Comparison of ENCODE assay signal across 17 cellular contexts in the genomic region with DNA sequence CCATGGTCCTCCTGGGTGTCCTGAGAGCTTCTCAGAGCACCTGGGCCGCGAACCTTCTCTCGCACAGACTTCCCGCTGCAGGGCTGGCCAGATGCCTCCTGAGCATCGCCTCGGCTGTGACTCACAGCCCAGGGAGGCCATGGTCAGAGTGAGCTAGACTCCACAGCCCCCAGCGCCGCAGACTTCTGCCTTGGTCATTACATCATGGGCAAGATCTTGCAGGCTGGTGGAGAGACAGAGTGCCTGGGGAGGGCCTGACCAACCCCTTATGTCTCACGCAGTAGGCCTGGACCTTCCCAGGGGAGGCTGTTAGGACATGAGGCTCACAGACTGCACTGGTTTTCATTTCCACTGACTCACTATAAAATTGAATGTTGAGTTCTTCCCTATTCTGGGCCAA. TPM values are rescaled to one million over a fixed set of nuclear protein-coding genes. Genes with fewer than 3 reads are reported as not detected.
DNase-seq lines count a peak whose midpoint lies in the region; ATAC-seq and TF ChIP-seq lines count a peak whose summit lies in the region.
"Had no signal": no experiment of that assay in that cellular context is flagged by ENCODE, and none has a peak within 500 bp of the region (broad histone marks: within the 10 kb centered on the region; RNA-seq: fewer than 3 reads in every experiment).

No MANE protein-coding gene starts in this region.

- H3K9ac ChIP-seq in IMR-90 (ENCODE audit: low read depth, low read length), result no peak overlapping the region
- H3K9ac ChIP-seq: SK-N-SH had no signal

- H3K23ac ChIP-seq in IMR-90 (ENCODE audit: low read depth, low read length), result 0 out of 2 replicates have a peak overlapping the region, but pooled peaks have one; percentile 39

- BruUV-seq in IMR-90 (replicated peaks; lab: Mats Ljungman, UMichigan), result no TSS peak

- H3K4me2 ChIP-seq in IMR-90 (ENCODE audit: low read depth, low read length), result no peak overlapping the region
- H3K4me2 ChIP-seq: PC-9, SK-N-SH had no signal

- no peak overlapping the region for H4K8ac ChIP-seq in IMR-90 (ENCODE audit: low read depth in 2 of 2, low read length in 2 of 2)

- peak overlapping the region; percentile 37 for H2AK9ac ChIP-seq in IMR-90 (replicated peaks; ENCODE audit: low read depth, low read length, poor library complexity)

- no peak for TF ChIP-seq CTCF in IMR-90 (conservative IDR thresholded peaks at IDR 0.05; ENCODE audit: low read depth, low read length)
- no peak for TF ChIP-seq CTCF in tibial artery (IDR thresholded peaks at IDR 0.05)

- no peak for TF ChIP-seq RAD21 in IMR-90 (IDR thresholded peaks at IDR 0.05; ENCODE audit: low read length)

- H4K5ac ChIP-seq in IMR-90 (ENCODE audit: low read depth, low read length), result no peak overlapping the region

- H3K27me3 ChIP-seq in IMR-90 (ENCODE audit: control insufficient read depth, insufficient read depth, low read length), result no peaks in the 10 kb centered on the region
- no peaks in the 10 kb centered on the region for H3K27me3 ChIP-seq in tibial artery
- no peaks in the 10 kb centered on the region for H3K27me3 ChIP-seq in H7 (ENCODE audit: control insufficient read depth, insufficient read depth, low read length)

- POLR2A ChIA-PET in IMR-90 (lab: Charles Lee; ENCODE audit: unreplicated experiment), result no interaction called here

- H3K9me3 ChIP-seq in IMR-90 (ENCODE audit: control insufficient read depth, insufficient read depth, low read length) (no peaks in the 10 kb centered on the region), tibial artery (no peaks in the 10 kb centered on the region)
- H3K9me3 ChIP-seq: left ventricle myocardium inferior, SK-N-SH had no signal

- intact Hi-C loops in IMR-90 (cut with micrococcal nuclease) (no loop called here), tibial artery (cut with DNase I; ENCODE audit: low total_unique reads) (loop anchor here (10.0 kb wide), 1 partner anchor 74 kb away; no protein-coding TSS in a partner anchor)

- H2BK15ac ChIP-seq in IMR-90 (ENCODE audit: low read depth, low read length), result no peak overlapping the region

- in situ Hi-C loops in IMR-90 (cut with MboI; ENCODE audit: low sequenced_read_pairs), result no loop called here

- H3K9me1 ChIP-seq in IMR-90 (ENCODE audit: insufficient read depth, low read length), result peaks cover 4% of the 10 kb centered on the region; the same call in 1 of the 2 replicates

- no peak overlapping the region for H3K14ac ChIP-seq in IMR-90 (replicated peaks; ENCODE audit: low read depth, low read length)

- peak; percentile 86 for ATAC-seq in IMR-90 (ENCODE audit: low read depth)
- ATAC-seq: activated CD4-positive, alpha-beta T cell treated with anti-CD3 and anti-CD28 coated beads for 36 hours; activated CD8-positive, alpha-beta memory T cell treated with anti-CD3 and anti-CD28 coated beads, Interleukin-2, amount 10 ng/mL, durations not matched to agents 7 days and 5 days had no signal

- H2BK20ac ChIP-seq in IMR-90 (ENCODE audit: low read depth, low read length), result no peak overlapping the region

- WGBS in IMR-90 (ENCODE audit: extremely low coverage in 2 of 2, insufficient read length in 1 of 2), 2 experiments, result no CpG with 5 or more reads among the region's 9 CpGs

- H3K4me1 ChIP-seq in IMR-90 (ENCODE audit: control insufficient read depth, insufficient read depth, low read length), result peaks cover 10% of the 10 kb centered on the region
- peaks cover 0 to 14% (median 9%) of the 10 kb centered on the region in 4 donors for H3K4me1 ChIP-seq in tibial artery
- H3K4me1 ChIP-seq: left ventricle myocardium inferior had no signal

- H2BK5ac ChIP-seq in IMR-90 (ENCODE audit: low read depth, low read length, poor library complexity, severe bottlenecking), result peak overlapping the region; percentile 38

- peak overlapping the region; percentile 49; the same call in 1 of the 2 replicates for H2AK5ac ChIP-seq in IMR-90 (ENCODE audit: low read depth, low read length)

- no peak overlapping the region for H4K91ac ChIP-seq in IMR-90 (ENCODE audit: insufficient read depth, low read depth, low read length)

- H4K20me1 ChIP-seq in IMR-90 (ENCODE audit: insufficient read depth, low read length), result peaks cover 4% of the 10 kb centered on the region; the same call in 1 of the 2 replicates

- H3K4ac ChIP-seq in IMR-90 (ENCODE audit: low read depth, low read length), result no peak overlapping the region; the same call in 1 of the 2 replicates

- peaks cover 0 to 6% of the 10 kb centered on the region in 2 experiments; a peak in 1 of 4 replicates for H3K79me1 ChIP-seq in IMR-90 (ENCODE audit: low read depth in 1 of 2, low read length in 2 of 2)

- H3K36me3 ChIP-seq in IMR-90 (ENCODE audit: control insufficient read depth, insufficient read depth, low read length) (no peaks in the 10 kb centered on the region; the same call in 1 of the 2 replicates), tibial artery (no peaks in the 10 kb centered on the region), H7 (replicated peaks; ENCODE audit: control insufficient read depth, insufficient read depth, low read length) (no peaks in the 10 kb centered on the region)
- H3K36me3 ChIP-seq: left ventricle myocardium inferior had no signal

- no peak overlapping the region for H3K18ac ChIP-seq in IMR-90 (ENCODE audit: low read depth, low read length)

- no peak for TF ChIP-seq POLR2A in IMR-90 (IDR thresholded peaks at IDR 0.05; ENCODE audit: low read depth, low read length)

- no peak overlapping the region for H2AFZ ChIP-seq in IMR-90 (replicated peaks; ENCODE audit: low read length, poor library complexity)
- H2AFZ ChIP-seq: PC-9 had no signal

- no peak overlapping the region for H3K27ac ChIP-seq in IMR-90 (ENCODE audit: insufficient read depth, low read length)
- H3K27ac ChIP-seq in tibial artery, result peak overlapping the region; percentile 32 to 70
- H3K27ac ChIP-seq: left ventricle myocardium inferior, PC-9 had no signal

- DNase-seq in IMR-90 (peak; percentile 92), brain pericyte (ENCODE audit: low read depth, low spot score) (peak; percentile 16), iris pigment epithelial cell (ENCODE audit: low read depth) (peak; percentile 98), tibial artery (peak in 1 of 2 donors; percentile 31), NCI-H146 (lab: John Stamatoyannopoulos, UW) (no peak), H7 (no peak), DMS53 treated with DMSO at 0.1 percent for 48 hours (lab: John Stamatoyannopoulos, UW; ENCODE audit: unreplicated experiment) (no peak)
- DNase-seq: activated CD4-positive, alpha-beta T cell treated with anti-CD3 and anti-CD28 coated beads for 36 hours; activated CD8-positive, alpha-beta memory T cell treated with anti-CD3 and anti-CD28 coated beads, Interleukin-2, amount 10 ng/mL, durations not matched to agents 7 days and 5 days; activated effector memory CD4-positive, alpha-beta T cell treated with Interleukin-2 at 50 U/mL for 16 hours; HFFc6; left ventricle myocardium inferior; NCI-H1417 treated with DMSO at 0.1 percent for 48 hours; NCI-H774; PC-9; SK-N-SH; stimulated activated CD4-positive, alpha-beta T cell treated with anti-CD3 and anti-CD28 coated beads, Interleukin-2, amount 100 ng/mL, for 48 hours had no signal

- H3K4me3 ChIP-seq in IMR-90 (ENCODE audit: insufficient read depth, low read depth, low read length) (no peak overlapping the region), tibial artery (no peak overlapping the region), H7 (ENCODE audit: insufficient read depth, low read depth, low read length) (no peak overlapping the region)
- H3K4me3 ChIP-seq: left ventricle myocardium inferior, PC-9 had no signal

- H3K56ac ChIP-seq in IMR-90 (ENCODE audit: extremely low read depth, insufficient read depth, low read length), result no peak overlapping the region

- dilution Hi-C loops in IMR-90 (cut with HindIII; ENCODE audit: low sequenced_read_pairs, unreplicated experiment), result no loop called here

- no peak overlapping the region for H2BK120ac ChIP-seq in IMR-90 (ENCODE audit: low read depth, low read length)

- CTCF ChIA-PET in IMR-90 (lab: Yijun Ruan, JAX), result no interaction called here

TF ChIP-seq in IMR-90, 13 proteins besides CTCF, POLR2A, EP300 and RAD21 (continues in another document):
- no peak for TF ChIP-seq BHLHE40 (IDR thresholded peaks at IDR 0.05; ENCODE audit: low read depth, low read length)
- TF ChIP-seq ELK1 (IDR thresholded peaks at IDR 0.05; ENCODE audit: borderline replicate concordance, low read depth, low read length), result no peak
- TF ChIP-seq RFX5 (IDR thresholded peaks at IDR 0.05; ENCODE audit: low read depth, low read length), result no peak
- TF ChIP-seq MXI1 (IDR thresholded peaks at IDR 0.05; ENCODE audit: borderline replicate concordance, low read depth, low read length), result no peak
- TF ChIP-seq CHD1 (IDR thresholded peaks at IDR 0.05; ENCODE audit: low read depth, low read length), result no peak
- no peak; the same call in 1 of the 2 replicates for TF ChIP-seq SMC3 (IDR thresholded peaks at IDR 0.05; ENCODE audit: low read depth, low read length)
- TF ChIP-seq NFE2L2 (IDR thresholded peaks at IDR 0.05; ENCODE audit: low read depth, low read length), result no peak
- TF ChIP-seq CEBPB (IDR thresholded peaks at IDR 0.05; ENCODE audit: low read depth, low read length), result peak; percentile 56; the same call in 1 of the 2 replicates
- TF ChIP-seq MAFK (IDR thresholded peaks at IDR 0.05; ENCODE audit: low read depth, low read length), result no peak
- peak; percentile 18; the same call in 1 of the 2 replicates for TF ChIP-seq FOS (IDR thresholded peaks at IDR 0.05; ENCODE audit: low read depth, low read length)
- TF ChIP-seq, protein P1, sequence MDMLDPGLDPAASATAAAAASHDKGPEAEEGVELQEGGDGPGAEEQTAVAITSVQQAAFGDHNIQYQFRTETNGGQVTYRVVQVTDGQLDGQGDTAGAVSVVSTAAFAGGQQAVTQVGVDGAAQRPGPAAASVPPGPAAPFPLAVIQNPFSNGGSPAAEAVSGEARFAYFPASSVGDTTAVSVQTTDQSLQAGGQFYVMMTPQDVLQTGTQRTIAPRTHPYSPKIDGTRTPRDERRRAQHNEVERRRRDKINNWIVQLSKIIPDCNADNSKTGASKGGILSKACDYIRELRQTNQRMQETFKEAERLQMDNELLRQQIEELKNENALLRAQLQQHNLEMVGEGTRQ (IDR thresholded peaks at IDR 0.05; ENCODE audit: low read depth, low read length), result no peak

RNA-seq across cellular contexts. Expression of gene SMOC1, which starts 41.8 kb away (rescaled TPM):
- 0.90 and 1.1 TPM in 2 replicates for total RNA-seq in IMR-90 (2012; rRNA removed)
- 3.2 and 4.1 TPM in 2 replicates for polyA plus RNA-seq in IMR-90 (2012; rRNA removed)
- 7.7 and 8.9 TPM in 2 replicates for polyA plus RNA-seq in IMR-90 (2012; cell fraction: cytosol; rRNA removed)
- 4.5 and 4.7 TPM in 2 replicates for polyA plus RNA-seq in IMR-90 (2012; cell fraction: nucleus; rRNA removed; ENCODE audit: low replicate concordance)
- total RNA-seq in H7 (2014; rRNA removed; shearing (Covaris generic)), result 0.11 and 0.14 TPM in 2 replicates
- total RNA-seq: activated CD4-positive, alpha-beta T cell treated with anti-CD3 and anti-CD28 coated beads for 36 hours; activated CD8-positive, alpha-beta memory T cell treated with anti-CD3 and anti-CD28 coated beads, Interleukin-2, amount 10 ng/mL, durations not matched to agents 7 days and 5 days; HFFc6; PC-9 had no signal
- polyA plus RNA-seq: SK-N-SH had no signal

Comparison
In these comparisons a context has a peak if more than half of its experiments do, and no peak if none do; other contexts are left out.
1. DNase-seq: peak in IMR-90 (single experiment), brain pericyte (single experiment) and iris pigment epithelial cell (single experiment); none in NCI-H146 (single experiment), H7 (single experiment) and DMS53 treated with DMSO at 0.1 percent for 48 hours (single experiment).